In genomic region chr10:30197186-30197585, GRCh38 we compare ENCODE assay signal across 27 cellular contexts.
"Had no signal": no experiment of that assay in that cellular context is flagged by ENCODE, and none has a peak within 500 bp of the region (broad histone marks: within the 10 kb centered on the region; RNA-seq: fewer than 3 reads in every experiment).

No MANE protein-coding gene starts in this region.

- H3K9me3 ChIP-seq: colonic mucosa, gastrocnemius medialis, neutrophil, pancreas, prostate gland, right atrium auricular region, suprapubic skin had no signal

- H3K9me3 Mint-ChIP-seq: dendritic cell treated with granulocyte-macrophage colony-stimulating factor and Interleukin-4, amounts not matched to agents 40 ng/mL and 50 ng/mL, for 4 days; stimulated activated naive CD8-positive, alpha-beta T cell treated with anti-CD3 and anti-CD28 coated beads, Interleukin-15, amount 100 ng/mL, for 72 hours had no signal

- H3K27ac ChIP-seq: colonic mucosa, epithelial cell of prostate, gastrocnemius medialis, left lung, neutrophil, pancreas, prostate gland, right atrium auricular region, suprapubic skin had no signal

- H3K27me3 Mint-ChIP-seq: dendritic cell treated with granulocyte-macrophage colony-stimulating factor and Interleukin-4, amounts not matched to agents 40 ng/mL and 50 ng/mL, for 4 days; type B pancreatic cell had no signal

- ATAC-seq: esophagus mucosa; gastrocnemius medialis; left cardiac atrium; left lung; naive thymus-derived CD8-positive, alpha-beta T cell; pancreas; sciatic nerve; stimulated activated naive CD8-positive, alpha-beta T cell treated with anti-CD3 and anti-CD28 coated beads, Interleukin-15, amount 100 ng/mL, for 72 hours had no signal

- H3K4me3 ChIP-seq: colonic mucosa, gastrocnemius medialis, left lung, pancreas, prostate gland, right atrium auricular region, smooth muscle cell, suprapubic skin had no signal

- H3K27me3 ChIP-seq: colonic mucosa, gastrocnemius medialis, left lung, neutrophil, pancreas, right atrium auricular region had no signal

- H3K4me1 ChIP-seq: colonic mucosa, left lung, pancreas, prostate gland, right atrium auricular region, suprapubic skin had no signal

- DNase-seq: colonic mucosa; effector CD8-positive, alpha-beta T cell; endodermal cell; foreskin fibroblast; gastrocnemius medialis; head of caudate nucleus; left cardiac atrium; left lung; naive thymus-derived CD8-positive, alpha-beta T cell; nephron progenitor cell; pancreas; stimulated activated CD4-positive, alpha-beta T cell treated with anti-CD3 and anti-CD28 coated beads, Interleukin-12 subunit alpha, Interleukin-12 subunit beta, amount 100 ng/mL, for 4 hours; stimulated activated CD4-positive, alpha-beta T cell treated with anti-CD3 and anti-CD28 coated beads, Interleukin-1b, Interleukin-23, amount 100 ng/mL, for 48 hours; stimulated activated CD4-positive, alpha-beta T cell treated with anti-CD3 and anti-CD28 coated beads, Interleukin-4, amount 100 ng/mL, for 1 hour; stimulated activated CD8-positive, alpha-beta memory T cell treated with anti-CD3 and anti-CD28 coated beads, Interleukin-4, amount 100 ng/mL, for 48 hours; stimulated activated naive CD4-positive, alpha-beta T cell; stimulated activated naive CD8-positive, alpha-beta T cell treated with anti-CD3 and anti-CD28 coated beads, Interleukin-15, amount 100 ng/mL, for 72 hours had no signal

- H3K4me3 Mint-ChIP-seq: dendritic cell treated with granulocyte-macrophage colony-stimulating factor and Interleukin-4, amounts not matched to agents 40 ng/mL and 50 ng/mL, for 4 days; endodermal cell; naive thymus-derived CD8-positive, alpha-beta T cell; nephron progenitor cell; stimulated activated naive CD8-positive, alpha-beta T cell treated with anti-CD3 and anti-CD28 coated beads, Interleukin-15, amount 100 ng/mL, for 72 hours; type B pancreatic cell had no signal

- H3K4me1 Mint-ChIP-seq: endodermal cell; nephron progenitor cell; stimulated activated naive CD8-positive, alpha-beta T cell treated with anti-CD3 and anti-CD28 coated beads, Interleukin-15, amount 100 ng/mL, for 72 hours had no signal

- H3K36me3 Mint-ChIP-seq: type B pancreatic cell had no signal

- H3K4me2 ChIP-seq: smooth muscle cell had no signal

- H3K27ac Mint-ChIP-seq: dendritic cell treated with granulocyte-macrophage colony-stimulating factor and Interleukin-4, amounts not matched to agents 40 ng/mL and 50 ng/mL, for 4 days; endodermal cell; naive thymus-derived CD8-positive, alpha-beta T cell; nephron progenitor cell; stimulated activated naive CD8-positive, alpha-beta T cell treated with anti-CD3 and anti-CD28 coated beads, Interleukin-15, amount 100 ng/mL, for 72 hours; type B pancreatic cell had no signal

- H3K36me3 ChIP-seq: colonic mucosa, gastrocnemius medialis, left lung, neutrophil, pancreas, prostate gland, right atrium auricular region, suprapubic skin had no signal

- FAIRE-seq: pancreas had no signal
